In genomic region chr2:96131152-96131817, GRCh38 we compare ENCODE assay signal across 17 cellular contexts. TPM values are rescaled to one million over a fixed set of nuclear protein-coding genes. Genes with fewer than 3 reads are reported as not detected.
DNase-seq lines count a peak whose midpoint lies in the region; ATAC-seq and TF ChIP-seq lines count a peak whose summit lies in the region.
"Had no signal": no experiment of that assay in that cellular context is flagged by ENCODE, and none has a peak within 500 bp of the region (broad histone marks: within the 10 kb centered on the region; RNA-seq: fewer than 3 reads in every experiment).

No MANE protein-coding gene starts in this region.

- H3K36me3 ChIP-seq in transverse colon: no peaks in the 10 kb centered on the region
- H3K36me3 ChIP-seq: gastroesophageal sphincter had no signal

- no peaks in the 10 kb centered on the region for H3K9me3 ChIP-seq in transverse colon
- H3K9me3 ChIP-seq: gastroesophageal sphincter had no signal

- H3K27ac Mint-ChIP-seq in T-cell: peak overlapping the region; percentile 19 to 71
- H3K27ac Mint-ChIP-seq in activated naive CD4-positive, alpha-beta T cell treated with anti-CD3 and anti-CD28 coated beads, Interleukin-2, amount 50 U/mL, for 24 hours: peak overlapping the region; percentile 85
- H3K27ac Mint-ChIP-seq: HFFc6, WTC11 had no signal

- WGBS in transverse colon (ENCODE audit: low coverage in 1 of 2), 2 donors: 74 to 84% methylated on average over 3 to 10 of the region's 10 CpGs

- TF ChIP-seq EP300 in transverse colon (IDR thresholded peaks at IDR 0.05; ENCODE audit: low read depth): no peak

- no peak overlapping the region for H3K4me3 ChIP-seq in transverse colon
- H3K4me3 ChIP-seq: gastroesophageal sphincter had no signal

- POLR2A ChIA-PET in T-cell (lab: Charles Lee): interaction anchor here in 1 of 2 donors (0.5 to 0.7 kb wide), 3 partner anchors 49 to 651 kb away, joined by 3 to 7 read pairs (median 3); no protein-coding TSS in a partner anchor

- DNase-seq in activated effector memory CD4-positive, alpha-beta T cell treated with anti-CD3 and anti-CD28 coated beads, Interleukin-2, amount 50 U/mL, for 16 hours: peak; percentile 74
- no peak for DNase-seq in activated effector memory CD4-positive, alpha-beta T cell treated with Interleukin-2 at 50 U/mL for 16 hours
- peak in 1 of 34 experiments; percentile 22 for DNase-seq in T-cell
- peak; percentile 67 for DNase-seq in stimulated activated CD8-positive, alpha-beta memory T cell treated with anti-CD3 and anti-CD28 coated beads, Interleukin-4, amount 100 ng/mL, for 48 hours
- DNase-seq in transverse colon: no peak
- DNase-seq in NCI-H524 treated with DMSO at 0.1 percent for 48 hours (lab: John Stamatoyannopoulos, UW): no peak
- DNase-seq: HFFc6, NCI-H1694, NCI-H345 had no signal

- no peak for TF ChIP-seq CTCF in transverse colon (IDR thresholded peaks at IDR 0.05)

- H3K4me3 Mint-ChIP-seq in T-cell: no peak overlapping the region
- peak overlapping the region; percentile 19 for H3K4me3 Mint-ChIP-seq in activated naive CD4-positive, alpha-beta T cell treated with anti-CD3 and anti-CD28 coated beads, Interleukin-2, amount 50 U/mL, for 24 hours
- H3K4me3 Mint-ChIP-seq: HFFc6, WTC11 had no signal

- H3K36me3 Mint-ChIP-seq in T-cell: peaks cover 12% of the 10 kb centered on the region
- peaks cover 8% of the 10 kb centered on the region for H3K36me3 Mint-ChIP-seq in activated naive CD4-positive, alpha-beta T cell treated with anti-CD3 and anti-CD28 coated beads, Interleukin-2, amount 50 U/mL, for 24 hours
- H3K36me3 Mint-ChIP-seq: WTC11 had no signal

- ATAC-seq in T-cell (replicated peaks in 1 of 4) (peak in 1 of 4 experiments; percentile 18), HG02763 (IDR thresholded peaks at IDR 0.05; ENCODE audit: unreplicated experiment) (no peak)
- ATAC-seq: gastroesophageal sphincter, left lobe of liver, Right ventricle myocardium inferior, WTC11 had no signal

- TF ChIP-seq POLR2A in transverse colon (IDR thresholded peaks at IDR 0.05): no peak

- peaks cover 0 to 18% (median 15%) of the 10 kb centered on the region in 3 donors for H3K4me1 Mint-ChIP-seq in T-cell
- H3K4me1 Mint-ChIP-seq in activated naive CD4-positive, alpha-beta T cell treated with anti-CD3 and anti-CD28 coated beads, Interleukin-2, amount 50 U/mL, for 24 hours: peaks cover 14% of the 10 kb centered on the region
- H3K4me1 Mint-ChIP-seq: WTC11 had no signal

- no peaks in the 10 kb centered on the region for H3K27me3 Mint-ChIP-seq in T-cell
- no peaks in the 10 kb centered on the region for H3K27me3 Mint-ChIP-seq in activated naive CD4-positive, alpha-beta T cell treated with anti-CD3 and anti-CD28 coated beads, Interleukin-2, amount 50 U/mL, for 24 hours

- CTCF ChIA-PET in T-cell (lab: Charles Lee): interaction anchor here (0.6 to 2.1 kb wide), 4 partner anchors 14 to 46 kb away, joined by 5 to 12 read pairs (median 5); partner anchors contain the start of gene ADRA2B (in 1 of the 2)

- in situ Hi-C loops in transverse colon (cut with MboI; ENCODE audit: low pct_ligation_motif_present in 1 of 4, low pct_unique_long_range_greater_than_20kb in 1 of 4, low sequenced_read_pairs in 3 of 4): no loop called here

- intact Hi-C loops in transverse colon (cut with DNase I; ENCODE audit: low total_unique reads): no loop called here

- no peak overlapping the region for H3K27ac ChIP-seq in transverse colon
- H3K27ac ChIP-seq: gastroesophageal sphincter had no signal

- no peaks in the 10 kb centered on the region for H3K27me3 ChIP-seq in transverse colon

- no peaks in the 10 kb centered on the region for H3K4me1 ChIP-seq in transverse colon
- H3K4me1 ChIP-seq: gastroesophageal sphincter had no signal

- H3K9me3 Mint-ChIP-seq in T-cell: no peaks in the 10 kb centered on the region
- no peaks in the 10 kb centered on the region for H3K9me3 Mint-ChIP-seq in activated naive CD4-positive, alpha-beta T cell treated with anti-CD3 and anti-CD28 coated beads, Interleukin-2, amount 50 U/mL, for 24 hours
- H3K9me3 Mint-ChIP-seq: HFFc6, WTC11 had no signal

RNA-seq across cellular contexts. Expression of gene ASTL, which starts 7.0 kb away (rescaled TPM):
- total RNA-seq in T-cell: 10 to 100 TPM in 1 of 5 donors, 1 to 10 TPM in 4; 1.2 to 10.4 (median 1.4) TPM
- total RNA-seq in transverse colon: under 1 TPM in 1 of 4 donors, not detected in 3; 0.95 TPM
- total RNA-seq: epithelial cell of proximal tubule, gastroesophageal sphincter, left lobe of liver, Right ventricle myocardium inferior had no signal

RNA-seq across cellular contexts. Expression of gene DUSP2, which starts 14.0 kb away (rescaled TPM):
- total RNA-seq in T-cell (100 to 1,000 TPM in 2 of 5 donors, 10 to 100 TPM in 3; 37.2 to 437 (median 54.0) TPM), transverse colon (10 to 100 TPM in 1 of 4 donors, 1 to 10 TPM in 2, not detected in 1; 1.6 to 25.1 (median 9.1) TPM)

RNA-seq across cellular contexts. Expression of gene ADRA2B, which starts 14.9 kb away (rescaled TPM):
- total RNA-seq in T-cell (under 1 TPM; 0.13 to 0.77 (median 0.18) TPM), transverse colon (under 1 TPM in 2 of 4 donors, not detected in 2; 0.27 to 0.32 TPM)
- total RNA-seq: HFFc6, M059J had no signal

Comparison
In these comparisons a context has a peak if more than half of its experiments do, and no peak if none do; other contexts are left out.
1. DNase-seq: peak in activated effector memory CD4-positive, alpha-beta T cell treated with anti-CD3 and anti-CD28 coated beads, Interleukin-2, amount 50 U/mL, for 16 hours (single experiment) and stimulated activated CD8-positive, alpha-beta memory T cell treated with anti-CD3 and anti-CD28 coated beads, Interleukin-4, amount 100 ng/mL, for 48 hours (single experiment); none in activated effector memory CD4-positive, alpha-beta T cell treated with Interleukin-2 at 50 U/mL for 16 hours (single experiment), transverse colon (single experiment) and NCI-H524 treated with DMSO at 0.1 percent for 48 hours (single experiment).